15 cellular contexts compared by ENCODE assay signal in the genomic region with DNA sequence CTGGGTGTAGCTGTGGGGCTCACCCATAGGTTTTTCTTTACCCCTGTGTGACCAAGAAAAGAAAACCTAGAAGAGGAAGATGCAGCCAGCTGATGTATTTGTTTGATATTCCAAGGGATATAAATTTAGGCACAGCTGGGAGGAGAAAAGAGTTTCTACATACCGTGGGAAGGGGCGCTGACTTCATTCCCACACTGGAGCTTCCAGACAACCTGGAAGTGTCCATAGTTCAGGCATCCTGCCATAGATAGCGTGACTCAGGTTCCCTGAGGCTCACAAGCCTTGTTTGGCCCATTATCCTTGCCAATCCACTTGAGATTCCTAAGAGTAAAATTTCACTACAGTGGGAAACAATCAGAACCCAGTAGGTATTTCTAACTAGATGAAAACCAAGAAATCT.
A peak's percentile ranks its signal among the peaks of the same experiment; 100 is the strongest.
DNase-seq lines count a peak whose midpoint lies in the region; ATAC-seq and TF ChIP-seq lines count a peak whose summit lies in the region.
"Had no signal": no experiment of that assay in that cellular context is flagged by ENCODE, and none has a peak within 500 bp of the region (broad histone marks: within the 10 kb centered on the region; RNA-seq: fewer than 3 reads in every experiment).

No MANE protein-coding gene starts in this region.

- H3K36me3 ChIP-seq in aorta (ENCODE audit: control insufficient read depth in 1 of 2, insufficient read depth in 2 of 2, low read length in 1 of 2): peaks cover 0 to 2% of the 10 kb centered on the region in 2 donors
- H3K36me3 ChIP-seq: neutrophil, tibial nerve had no signal

- no peak for TF ChIP-seq CTCF in cardiac fibroblast (IDR thresholded peaks at IDR 0.05; ENCODE audit: low read depth, low read length)

- 47% methylated on average over 3 of the region's 3 CpGs for WGBS in right cardiac atrium
- WGBS in aorta, 2 donors: 38 to 44% methylated on average over 3 of the region's 3 CpGs

- DNase-seq in Right ventricle myocardium inferior (ENCODE audit: missing footprints): no peak
- no peak for DNase-seq in cardiac septum (ENCODE audit: low spot score)
- DNase-seq in cardiac fibroblast (ENCODE audit: low read depth in 2 of 2): peak; percentile 72 to 85
- peak in 2 of 3 donors; percentile 55 to 56 for DNase-seq in right cardiac atrium
- DNase-seq in aorta: peak in 1 of 2 donors; percentile 59
- no peak for DNase-seq in HuH-7 (ENCODE audit: low spot score)
- DNase-seq: ACHN; activated naive CD8-positive, alpha-beta T cell treated with anti-CD3 and anti-CD28 coated beads for 36 hours; DMS 273 treated with DMSO at 0.1 percent for 48 hours; dorsolateral prefrontal cortex; NCI-H2081 treated with DMSO at 0.1 percent for 48 hours had no signal

- H3K27me3 ChIP-seq in right cardiac atrium (ENCODE audit: control insufficient read depth, insufficient read depth): no peaks in the 10 kb centered on the region
- H3K27me3 ChIP-seq in aorta (ENCODE audit: control insufficient read depth in 1 of 2, insufficient read depth in 2 of 2, low read length in 1 of 2): no peaks in the 10 kb centered on the region
- H3K27me3 ChIP-seq: neutrophil, tibial nerve had no signal

- peaks cover 8% of the 10 kb centered on the region for H3K4me1 ChIP-seq in right cardiac atrium (ENCODE audit: control insufficient read depth, insufficient read depth, low read length)
- H3K4me1 ChIP-seq in aorta (ENCODE audit: control insufficient read depth in 1 of 2, insufficient read depth in 2 of 2, low read length in 2 of 2): no peaks in the 10 kb centered on the region

- ATAC-seq in Right ventricle myocardium inferior (peak; percentile 80), right cardiac atrium (peak in 1 of 2 donors; percentile 70), aorta (ENCODE audit: low FRiP score) (peak; percentile 20), HG02852 (IDR thresholded peaks at IDR 0.05; ENCODE audit: unreplicated experiment) (no peak), HG03159 (IDR thresholded peaks at IDR 0.05; ENCODE audit: unreplicated experiment) (no peak)

- H3K9me3 ChIP-seq in right cardiac atrium (ENCODE audit: control insufficient read depth, low read length): no peaks in the 10 kb centered on the region
- H3K9me3 ChIP-seq in aorta (ENCODE audit: control insufficient read depth, low read length): no peaks in the 10 kb centered on the region
- H3K9me3 ChIP-seq: neutrophil, tibial nerve had no signal

- no peak overlapping the region for H3K4me3 ChIP-seq in cardiac fibroblast (replicated peaks in 1 of 2; ENCODE audit: low read depth in 2 of 2, low read length in 2 of 2)
- H3K4me3 ChIP-seq in right cardiac atrium (ENCODE audit: low read length): no peak overlapping the region
- no peak overlapping the region for H3K4me3 ChIP-seq in aorta (ENCODE audit: low read length in 2 of 2)
- H3K4me3 ChIP-seq: dorsolateral prefrontal cortex, tibial nerve had no signal

- H3K27ac ChIP-seq in right cardiac atrium (ENCODE audit: low read length) (no peak overlapping the region), aorta (ENCODE audit: low read depth in 1 of 2, low read length in 2 of 2) (no peak overlapping the region)
- H3K27ac ChIP-seq: dorsolateral prefrontal cortex, neutrophil had no signal

- intact Hi-C loops in Right ventricle myocardium inferior (cut with DNase I) (no loop called here), cardiac septum (cut with DNase I) (loop anchor here (5.0 kb wide), 1 partner anchor 369 kb away; no protein-coding TSS in a partner anchor), right cardiac atrium (cut with DNase I) (no loop called here), aorta (cut with DNase I) (no loop called here)

Comparison
In these comparisons a context has a peak if more than half of its experiments do, and no peak if none do; other contexts are left out.
1. DNase-seq: peak in cardiac fibroblast (2 of 2) and right cardiac atrium (2 of 3); none in Right ventricle myocardium inferior (single experiment), cardiac septum (single experiment) and HuH-7 (single experiment).
2. ATAC-seq: peak in Right ventricle myocardium inferior (single experiment) and aorta (single experiment); none in HG02852 (single experiment) and HG03159 (single experiment).